Comparison of ENCODE assay signal across 8 cellular contexts in the genomic region with DNA sequence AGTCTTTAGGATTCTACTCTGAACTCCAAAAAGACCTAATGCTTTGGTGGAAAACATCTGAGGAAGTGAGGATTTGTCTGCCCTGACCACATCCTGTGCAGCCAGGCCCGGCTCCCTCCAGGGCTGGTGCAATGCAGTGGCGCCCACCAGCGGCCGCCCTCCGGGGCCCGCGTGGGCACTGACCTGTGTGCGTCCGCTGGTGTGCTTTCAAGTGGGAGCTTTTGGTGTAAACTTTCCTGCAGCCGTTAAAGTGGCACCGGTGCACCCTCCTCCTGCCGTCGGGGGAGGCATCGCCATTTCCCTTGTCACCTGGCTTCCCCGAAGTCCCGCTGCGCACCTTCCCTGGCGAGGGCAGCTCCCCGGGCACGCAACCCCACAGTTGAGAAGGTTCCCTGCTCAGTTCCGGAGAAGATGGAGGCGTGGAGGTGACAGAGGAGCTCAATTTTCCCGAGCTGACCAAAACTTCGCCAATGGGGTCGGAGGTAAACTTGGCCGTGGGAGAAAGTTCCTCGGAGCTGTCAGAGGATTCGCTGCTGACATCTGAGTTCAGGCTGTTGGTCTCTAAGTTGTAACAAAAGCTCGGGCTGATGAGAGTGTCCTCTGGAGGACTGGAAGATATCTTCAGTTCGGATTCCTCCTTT. TPM values are rescaled to one million over a fixed set of nuclear protein-coding genes. Genes with fewer than 3 reads are reported as not detected.
DNase-seq lines count a peak whose midpoint lies in the region; ATAC-seq and TF ChIP-seq lines count a peak whose summit lies in the region.

No MANE protein-coding gene starts in this region.

- no CpG with 5 or more reads among the region's 30 CpGs for WGBS in neuronal stem cell (ENCODE audit: extremely low coverage in 2 of 2, insufficient read length in 2 of 2, insufficient replicate concordance in 1 of 2), 2 donors

- H3K9ac ChIP-seq in skeletal muscle tissue (ENCODE audit: low read depth in 1 of 3, low read length in 3 of 3) (peak overlapping the region; percentile 99 to 100 (median 100)), neuronal stem cell (ENCODE audit: low read depth, low read length, poor library complexity) (no peak overlapping the region)

- no peak overlapping the region for H2AFZ ChIP-seq in neuronal stem cell (ENCODE audit: low read length)

- peaks cover 9% of the 10 kb centered on the region for H3K79me1 ChIP-seq in neuronal stem cell (ENCODE audit: low read depth, low read length)

- no TSS peak for BruUV-seq in Calu3 (replicated peaks; lab: Mats Ljungman, UMichigan)

- no peak for DNase-seq in Calu3
- DNase-seq in NCI-H226: peak; percentile 55
- DNase-seq in left cardiac atrium: peak; percentile 66
- DNase-seq in DMS79 treated with DMSO at 0.1 percent for 48 hours (lab: John Stamatoyannopoulos, UW): no peak
- no peak for DNase-seq in neuronal stem cell (ENCODE audit: low spot score)
- no peak for DNase-seq in NCI-H146 (lab: John Stamatoyannopoulos, UW)

- H3K23ac ChIP-seq in neuronal stem cell (ENCODE audit: low read depth, low read length, poor library complexity): no peak overlapping the region

- H2BK12ac ChIP-seq in neuronal stem cell (ENCODE audit: low read length): no peak overlapping the region

- no peak overlapping the region for H2BK15ac ChIP-seq in neuronal stem cell (ENCODE audit: low read length)

- H3K9me3 Mint-ChIP-seq in Calu3 (ENCODE audit: low read depth, unreplicated experiment): no peaks in the 10 kb centered on the region
- H3K9me3 Mint-ChIP-seq in activated naive CD8-positive, alpha-beta T cell (ENCODE audit: low read depth): no peaks in the 10 kb centered on the region

- H4K8ac ChIP-seq in neuronal stem cell (ENCODE audit: low read depth, low read length): no peak overlapping the region

- intact Hi-C loops in Calu3 (cut with micrococcal nuclease; ENCODE audit: unreplicated experiment): loop anchor here (1.0 to 10.0 kb wide), 4 partner anchors 71 to 893 kb away; no protein-coding TSS in a partner anchor
- intact Hi-C loops in left cardiac atrium (cut with DNase I): loop anchor here (5.0 to 10.0 kb wide), 6 partner anchors 254 to 883 kb away; no protein-coding TSS in a partner anchor

- no peak overlapping the region for H3K18ac ChIP-seq in neuronal stem cell (ENCODE audit: low read length)

- CTCF ChIA-PET in Calu3 (lab: Charles Lee): interaction anchor here (1.2 kb wide), 1 partner anchor 28 kb away, joined by 4 read pairs; no protein-coding TSS in a partner anchor

- ATAC-seq in left cardiac atrium: no peak

- H4K91ac ChIP-seq in neuronal stem cell (ENCODE audit: low read depth, low read length, poor library complexity): no peak overlapping the region

- no peak overlapping the region for H3K4ac ChIP-seq in neuronal stem cell (ENCODE audit: low read length)

- peak; percentile 27 for TF ChIP-seq CTCF in Calu3 (IDR thresholded peaks at IDR 0.05; ENCODE audit: unreplicated experiment)

- H3K4me3 ChIP-seq in skeletal muscle tissue (ENCODE audit: low read length in 3 of 3) (peak overlapping the region; percentile 88 to 96 (median 94)), neuronal stem cell (ENCODE audit: low read length in 2 of 2) (no peak overlapping the region)

- peak overlapping the region; percentile 98 for H3K4me3 Mint-ChIP-seq in Calu3 (ENCODE audit: low read depth, unreplicated experiment)
- H3K4me3 Mint-ChIP-seq in activated naive CD8-positive, alpha-beta T cell: peak overlapping the region; percentile 99

- H3K4me2 ChIP-seq in neuronal stem cell (ENCODE audit: insufficient read depth, low read length, poor library complexity, severe bottlenecking): no peak overlapping the region

- H3K14ac ChIP-seq in neuronal stem cell (ENCODE audit: low read length): no peak overlapping the region

- H2BK120ac ChIP-seq in neuronal stem cell (ENCODE audit: low read depth, low read length): no peak overlapping the region

- H3K27ac Mint-ChIP-seq in Calu3 (ENCODE audit: unreplicated experiment): peak overlapping the region; percentile 100
- peak overlapping the region; percentile 99 for H3K27ac Mint-ChIP-seq in activated naive CD8-positive, alpha-beta T cell

- no peak overlapping the region for H2BK5ac ChIP-seq in neuronal stem cell (ENCODE audit: low read length)

- no peak overlapping the region for H2AK5ac ChIP-seq in neuronal stem cell (ENCODE audit: low read depth, low read length)

- H3K36me3 Mint-ChIP-seq in Calu3 (ENCODE audit: insufficient read depth, unreplicated experiment): peaks cover 100% of the 10 kb centered on the region
- peaks cover 35% of the 10 kb centered on the region for H3K36me3 Mint-ChIP-seq in activated naive CD8-positive, alpha-beta T cell

- H3K4me1 ChIP-seq in skeletal muscle tissue (ENCODE audit: control insufficient read depth in 3 of 3, insufficient read depth in 3 of 3, low read length in 3 of 3): peaks cover 55 to 65% (median 57%) of the 10 kb centered on the region in 3 donors
- H3K4me1 ChIP-seq in neuronal stem cell (ENCODE audit: control insufficient read depth in 2 of 2, insufficient read depth in 1 of 2, low read depth in 1 of 2, low read length in 2 of 2): peaks cover 4 to 10% of the 10 kb centered on the region in 2 donors

- H3K27me3 Mint-ChIP-seq in Calu3 (ENCODE audit: unreplicated experiment): peaks cover 14% of the 10 kb centered on the region
- no peaks in the 10 kb centered on the region for H3K27me3 Mint-ChIP-seq in activated naive CD8-positive, alpha-beta T cell

- H3K36me3 ChIP-seq in skeletal muscle tissue (ENCODE audit: control insufficient read depth in 3 of 3, insufficient read depth in 3 of 3, low read length in 3 of 3) (peaks cover 38 to 41% (median 38%) of the 10 kb centered on the region in 3 donors), neuronal stem cell (replicated peaks in 1 of 2; ENCODE audit: control insufficient read depth in 2 of 2, insufficient read depth in 2 of 2, low read length in 2 of 2) (peaks cover 29 to 61% of the 10 kb centered on the region in 2 donors)

- peaks cover 44% of the 10 kb centered on the region for H3K4me1 Mint-ChIP-seq in Calu3 (ENCODE audit: low read depth, unreplicated experiment)
- H3K4me1 Mint-ChIP-seq in activated naive CD8-positive, alpha-beta T cell (ENCODE audit: low read depth): peaks cover 72% of the 10 kb centered on the region

- H3K9me3 ChIP-seq in skeletal muscle tissue (ENCODE audit: control insufficient read depth in 3 of 3, low read length in 3 of 3): no peaks in the 10 kb centered on the region
- peaks cover 0 to 8% of the 10 kb centered on the region in 2 donors for H3K9me3 ChIP-seq in neuronal stem cell (replicated peaks in 1 of 2; ENCODE audit: control insufficient read depth in 2 of 2, insufficient read depth in 1 of 2, low read depth in 1 of 2, low read length in 2 of 2)

- H3K27ac ChIP-seq in skeletal muscle tissue (ENCODE audit: low read depth, low read length) (peak overlapping the region; percentile 99), neuronal stem cell (replicated peaks; ENCODE audit: low read length) (no peak overlapping the region)

- H3K27me3 ChIP-seq in skeletal muscle tissue (ENCODE audit: control insufficient read depth in 3 of 3, insufficient read depth in 3 of 3, low read length in 3 of 3) (no peaks in the 10 kb centered on the region), neuronal stem cell (ENCODE audit: control insufficient read depth in 3 of 3, insufficient read depth in 3 of 3, low read depth in 1 of 3, low read length in 3 of 3) (peaks cover 0 to 1% (median 0%) of the 10 kb centered on the region in 3 experiments)

RNA-seq across cellular contexts. Expression of gene KLF6, which starts 3.4 kb away (rescaled TPM):
- total RNA-seq in Calu3 (2022) (140 and 161 TPM in 2 replicates), left cardiac atrium (10 to 100 TPM; 76.3 to 78.7 TPM), skeletal muscle tissue (50.6 TPM)
- 12.9 TPM for polyA plus RNA-seq in neuronal stem cell (2013, experiment 1 of 2)
- polyA plus RNA-seq in neuronal stem cell (2013, experiment 2 of 2): 13.2 TPM

Comparison
In these comparisons a context has a peak if more than half of its experiments do, and no peak if none do; other contexts are left out.
1. DNase-seq: peak in NCI-H226 (single experiment) and left cardiac atrium (single experiment); none in Calu3 (single experiment), DMS79 treated with DMSO at 0.1 percent for 48 hours (single experiment), neuronal stem cell (single experiment) and NCI-H146 (single experiment).
2. H3K4me3 ChIP-seq: peak in skeletal muscle tissue (3 of 3); none in neuronal stem cell (0 of 2).